In the genomic region with DNA sequence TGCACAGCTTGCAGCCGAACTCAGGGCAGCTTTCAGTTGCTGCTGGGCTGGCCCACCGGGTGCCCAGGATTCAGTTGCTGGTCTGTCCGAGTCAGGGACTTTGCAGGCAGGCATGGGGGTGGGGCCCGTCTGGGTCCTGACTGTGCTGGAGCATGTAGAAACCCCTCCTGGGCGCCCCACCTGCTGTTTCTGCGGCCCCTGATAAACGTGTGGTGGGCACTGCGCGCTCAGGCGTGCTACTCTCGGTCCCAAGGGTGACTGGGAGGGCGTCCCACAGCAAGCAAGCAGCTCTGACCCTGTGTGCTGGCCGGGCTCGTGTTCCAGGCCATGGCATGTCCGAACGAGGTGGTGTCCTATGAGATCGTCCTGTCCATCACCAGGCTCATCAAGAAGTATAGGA, we compare ENCODE assay signal across 23 cellular contexts. TPM values are rescaled to one million over a fixed set of nuclear protein-coding genes. Genes with fewer than 3 reads are reported as not detected.
DNase-seq lines count a peak whose midpoint lies in the region; ATAC-seq, FAIRE-seq and TF ChIP-seq lines count a peak whose summit lies in the region.
"Had no signal": no experiment of that assay in that cellular context is flagged by ENCODE, and none has a peak within 500 bp of the region (broad histone marks: within the 10 kb centered on the region; RNA-seq: fewer than 3 reads in every experiment).

No MANE protein-coding gene starts in this region.

- TF ChIP-seq RAD21 in K562 (CRISPR knock-in tag; conservative IDR thresholded peaks at IDR 0.05 in 1 of 2, IDR thresholded peaks at IDR 0.05 in 1 of 2): no peak

- TF ChIP-seq EP300 in K562 (IDR thresholded peaks at IDR 0.05; ENCODE audit: low read length) (no peak), tibial nerve (IDR thresholded peaks at IDR 0.05) (no peak)

- peak overlapping the region in 4 of 11 experiments; percentile 30 to 66 (median 52); a peak in 8 of 22 replicates for H3K27ac ChIP-seq in BLaER1 treated with 17β-estradiol and CSF1 and Interleukin-3, amounts not matched to agents 10 nM and 100 nM
- H3K27ac ChIP-seq in K562 (ENCODE audit: extremely low read depth, low read depth, low read length): no peak overlapping the region
- no peak overlapping the region for H3K27ac ChIP-seq in CD4-positive, alpha-beta memory T cell (ENCODE audit: low read depth, low read length)
- no peak overlapping the region for H3K27ac ChIP-seq in tibial nerve

- H3K27me3 ChIP-seq in BLaER1 treated with 17β-estradiol and CSF1 and Interleukin-3, amounts not matched to agents 10 nM and 100 nM: no peaks in the 10 kb centered on the region
- H3K27me3 ChIP-seq in K562 (ENCODE audit: control insufficient read depth in 2 of 2, insufficient read depth in 2 of 2, low read length in 2 of 2): no peaks in the 10 kb centered on the region
- no peaks in the 10 kb centered on the region for H3K27me3 ChIP-seq in CD4-positive, alpha-beta memory T cell (ENCODE audit: insufficient read depth, low read length)
- H3K27me3 ChIP-seq in tibial nerve: no peaks in the 10 kb centered on the region
- H3K27me3 ChIP-seq: BE2C had no signal

- H3K79me2 ChIP-seq in K562 (ENCODE audit: control insufficient read depth, insufficient read depth, low read length): no peaks in the 10 kb centered on the region

- H3K4me1 ChIP-seq in BLaER1 treated with 17β-estradiol and CSF1 and Interleukin-3, amounts not matched to agents 10 nM and 100 nM: peaks cover 29 to 95% (median 87%) of the 10 kb centered on the region in 10 experiments
- H3K4me1 ChIP-seq in K562 (replicated peaks in 1 of 2; ENCODE audit: control insufficient read depth in 2 of 2, insufficient read depth in 2 of 2, low read length in 2 of 2): peaks cover 0 to 34% of the 10 kb centered on the region in 2 experiments; a peak in 2 of 5 replicates
- H3K4me1 ChIP-seq in CD4-positive, alpha-beta memory T cell (ENCODE audit: insufficient read depth, low read length): no peaks in the 10 kb centered on the region
- H3K4me1 ChIP-seq in tibial nerve: peaks cover 0 to 18% (median 0%) of the 10 kb centered on the region in 4 donors
- H3K4me1 ChIP-seq: BE2C, Caco-2 had no signal

- no peaks in the 10 kb centered on the region for H3K36me3 Mint-ChIP-seq in glutamatergic neuron (ENCODE audit: unreplicated experiment)
- peaks cover 0 to 40% of the 10 kb centered on the region in 2 donors for H3K36me3 Mint-ChIP-seq in CD4-positive, alpha-beta memory T cell
- H3K36me3 Mint-ChIP-seq in mesothelial cell of epicardium: peaks cover 7% of the 10 kb centered on the region

- DNase-seq in K562 (ENCODE audit: extremely low read depth in 1 of 4, low spot score in 3 of 4): no peak
- no peak for DNase-seq in glutamatergic neuron
- no peak for DNase-seq in CD4-positive, alpha-beta memory T cell
- DNase-seq in mesothelial cell of epicardium (ENCODE audit: low spot score in 2 of 2, unreplicated experiment in 2 of 2): no peak
- DNase-seq in tibial nerve (ENCODE audit: low spot score in 2 of 2): no peak
- DNase-seq: 8988T; ACHN; BE2C; C1 segment of cervical spinal cord; Caco-2; Calu3; CD4-positive, CD25-positive, alpha-beta regulatory T cell; CD8-positive, alpha-beta T cell; DMS79 treated with DMSO at 0.1 percent for 48 hours; GF-D8 had no signal

- no peaks in the 10 kb centered on the region for H3K9me1 ChIP-seq in K562 (ENCODE audit: control insufficient read depth, insufficient read depth, low read length)

- in situ Hi-C loops in K562 (cut with MboI): no loop called here

- POLR2A ChIA-PET in K562 (lab: Yijun Ruan, JAX): interaction anchor here (1.1 kb wide), 1 partner anchor 10 kb away, joined by 3 read pairs; no protein-coding TSS in a partner anchor
- POLR2A ChIA-PET in CD4-positive, alpha-beta memory T cell (lab: Charles Lee; ENCODE audit: partially characterized antibody): no interaction called here

- ATAC-seq in K562: no peak
- ATAC-seq in HG03097 (IDR thresholded peaks at IDR 0.05; ENCODE audit: low FRiP score, unreplicated experiment): no peak
- ATAC-seq: CD8-positive, alpha-beta T cell had no signal

- no peak for TF ChIP-seq CTCF in K562 (IDR thresholded peaks at IDR 0.05 in 2 of 3, conservative IDR thresholded peaks at IDR 0.05 in 1 of 3; ENCODE audit: insufficient read depth in 2 of 3, low read depth in 1 of 3, low read length in 3 of 3)
- TF ChIP-seq CTCF in glutamatergic neuron (IDR thresholded peaks at IDR 0.05; ENCODE audit: partially characterized antibody, unreplicated experiment): no peak
- TF ChIP-seq CTCF in mesothelial cell of epicardium (IDR thresholded peaks at IDR 0.05; ENCODE audit: unreplicated experiment): no peak
- no peak for TF ChIP-seq CTCF in tibial nerve (IDR thresholded peaks at IDR 0.05)

- no peak overlapping the region for H3K27ac Mint-ChIP-seq in glutamatergic neuron (ENCODE audit: unreplicated experiment)
- H3K27ac Mint-ChIP-seq in CD4-positive, alpha-beta memory T cell: no peak overlapping the region
- no peak overlapping the region for H3K27ac Mint-ChIP-seq in mesothelial cell of epicardium
- H3K27ac Mint-ChIP-seq: CD4-positive, CD25-positive, alpha-beta regulatory T cell; CD8-positive, alpha-beta T cell had no signal

- FAIRE-seq in K562 (lab: Jason Lieb, UNC): no peak
- FAIRE-seq: A204.1, D721Med, G401.6, GM12891, GM19239 had no signal

- H3K4me1 Mint-ChIP-seq in glutamatergic neuron (ENCODE audit: low read depth, unreplicated experiment) (peaks cover 3% of the 10 kb centered on the region), mesothelial cell of epicardium (no peaks in the 10 kb centered on the region)
- peaks cover 0 to 3% (median 0%) of the 10 kb centered on the region in 4 donors for H3K4me1 Mint-ChIP-seq in CD4-positive, alpha-beta memory T cell
- H3K4me1 Mint-ChIP-seq: CD14-positive monocyte had no signal

- 74% methylated on average over 17 of the region's 17 CpGs for WGBS in K562 (ENCODE audit: insufficient coverage, low coverage, missing lambda C conversion rate)
- 88% methylated on average over 15 to 16 of the region's 17 CpGs for WGBS in tibial nerve, 2 donors

- no peak overlapping the region for H2AFZ ChIP-seq in K562 (ENCODE audit: low read depth, low read length)

- no peak overlapping the region for H3K4me3 ChIP-seq in BLaER1 treated with 17β-estradiol and CSF1 and Interleukin-3, amounts not matched to agents 10 nM and 100 nM
- H3K4me3 ChIP-seq in K562 (no peak overlapping the region), tibial nerve (no peak overlapping the region)
- H3K4me3 ChIP-seq in CD4-positive, alpha-beta memory T cell (ENCODE audit: low read length in 2 of 2): no peak overlapping the region

- no peaks in the 10 kb centered on the region for H3K9me3 ChIP-seq in BLaER1 treated with 17β-estradiol and CSF1 and Interleukin-3, amounts not matched to agents 10 nM and 100 nM (replicated peaks in 1 of 11)
- H3K9me3 ChIP-seq in K562 (replicated peaks; ENCODE audit: control insufficient read depth, insufficient read depth, low read depth, low read length): no peaks in the 10 kb centered on the region
- H3K9me3 ChIP-seq in CD4-positive, alpha-beta memory T cell (ENCODE audit: control insufficient read depth in 1 of 2, low read length in 2 of 2): no peaks in the 10 kb centered on the region
- no peaks in the 10 kb centered on the region for H3K9me3 ChIP-seq in tibial nerve
- H3K9me3 ChIP-seq: BE2C, Caco-2 had no signal

- H3K4me3 Mint-ChIP-seq in glutamatergic neuron (ENCODE audit: unreplicated experiment) (peak overlapping the region; percentile 38), mesothelial cell of epicardium (no peak overlapping the region)
- H3K4me3 Mint-ChIP-seq in CD4-positive, alpha-beta memory T cell: no peak overlapping the region
- H3K4me3 Mint-ChIP-seq: CD14-positive monocyte; CD4-positive, CD25-positive, alpha-beta regulatory T cell; CD8-positive, alpha-beta T cell had no signal

- peak overlapping the region; percentile 19 to 97 (median 85); a peak in 18 of 22 replicates for H3K4me2 ChIP-seq in BLaER1 treated with 17β-estradiol and CSF1 and Interleukin-3, amounts not matched to agents 10 nM and 100 nM
- no peak overlapping the region for H3K4me2 ChIP-seq in K562 (ENCODE audit: insufficient read depth, low read length)

- H3K9me3 Mint-ChIP-seq in glutamatergic neuron (ENCODE audit: unreplicated experiment): peaks cover 13% of the 10 kb centered on the region
- H3K9me3 Mint-ChIP-seq in CD4-positive, alpha-beta memory T cell: no peaks in the 10 kb centered on the region
- H3K9me3 Mint-ChIP-seq in mesothelial cell of epicardium: no peaks in the 10 kb centered on the region
- H3K9me3 Mint-ChIP-seq: CD14-positive monocyte; CD4-positive, CD25-positive, alpha-beta regulatory T cell; CD8-positive, alpha-beta T cell had no signal

- TF ChIP-seq POLR2A in K562 (conservative IDR thresholded peaks at IDR 0.05) (no peak), tibial nerve (IDR thresholded peaks at IDR 0.05) (no peak)

- intact Hi-C loops in K562 (cut with micrococcal nuclease): no loop called here
- intact Hi-C loops in CD4-positive, alpha-beta memory T cell (cut with micrococcal nuclease): no loop called here

- peaks cover 7 to 88% (median 62%) of the 10 kb centered on the region in 11 experiments; a peak in 19 of 22 replicates for H4K20me1 ChIP-seq in BLaER1 treated with 17β-estradiol and CSF1 and Interleukin-3, amounts not matched to agents 10 nM and 100 nM
- no peaks in the 10 kb centered on the region for H4K20me1 ChIP-seq in K562 (replicated peaks; ENCODE audit: control insufficient read depth, insufficient read depth, low read length)

- peak overlapping the region in 7 of 11 experiments; percentile 20 to 67 (median 41); a peak in 7 of 22 replicates for H3K9ac ChIP-seq in BLaER1 treated with 17β-estradiol and CSF1 and Interleukin-3, amounts not matched to agents 10 nM and 100 nM
- H3K9ac ChIP-seq in K562 (ENCODE audit: insufficient read depth in 1 of 2, low read depth in 2 of 2, low read length in 2 of 2): peak overlapping the region in 1 of 2 experiments; percentile 28; a peak in 1 of 4 replicates

- BruUV-seq in K562 (replicated peaks; lab: Mats Ljungman, UMichigan): no TSS peak

- CTCF ChIA-PET in K562 (lab: Yijun Ruan, JAX; ENCODE audit: low intra/inter-chr PET ratio): no interaction called here
- CTCF ChIA-PET in CD4-positive, alpha-beta memory T cell (lab: Charles Lee; ENCODE audit: partially characterized antibody): no interaction called here

- H3K27me3 Mint-ChIP-seq in glutamatergic neuron (ENCODE audit: unreplicated experiment): peaks cover 7% of the 10 kb centered on the region
- H3K27me3 Mint-ChIP-seq in CD4-positive, alpha-beta memory T cell: no peaks in the 10 kb centered on the region
- no peaks in the 10 kb centered on the region for H3K27me3 Mint-ChIP-seq in mesothelial cell of epicardium (ENCODE audit: low read depth)
- H3K27me3 Mint-ChIP-seq: CD4-positive, CD25-positive, alpha-beta regulatory T cell had no signal

- H3K36me3 ChIP-seq in BLaER1 treated with 17β-estradiol and CSF1 and Interleukin-3, amounts not matched to agents 10 nM and 100 nM: peaks cover 22 to 61% (median 45%) of the 10 kb centered on the region in 11 experiments
- H3K36me3 ChIP-seq in K562 (ENCODE audit: control insufficient read depth, insufficient read depth, low read length) (peaks cover 27% of the 10 kb centered on the region; the same call in 1 of the 3 replicates), tibial nerve (peaks cover 0 to 93% (median 5%) of the 10 kb centered on the region in 3 donors)
- H3K36me3 ChIP-seq in CD4-positive, alpha-beta memory T cell (ENCODE audit: insufficient read depth, low read length): peaks cover 12% of the 10 kb centered on the region

RNA-seq across cellular contexts. Expression of gene TSC2, which starts 12.6 kb away (rescaled TPM):
- 274 and 710 TPM in 2 replicates for total RNA-seq in K562 (2011; cell fraction: chromatin; rRNA removed; ENCODE audit: low replicate concordance)
- total RNA-seq in K562 (2011; cell fraction: nucleolus; rRNA removed): 311 and 338 TPM in 2 replicates
- total RNA-seq in K562 (2011; cell fraction: nucleoplasm; rRNA removed): 244 and 254 TPM in 2 replicates
- 20.3 and 28.1 TPM in 2 replicates for total RNA-seq in K562 (2014; rRNA removed)
- total RNA-seq in K562 (2014; rRNA removed; fragmentation: Illumina TruSeq; extraction: Trizol): 15.0 and 20.1 TPM in 2 replicates
- 16.6 and 19.6 TPM in 2 replicates for total RNA-seq in K562 (2015; rRNA removed; fragmentation: Illumina TruSeq; extraction: Trizol)
- total RNA-seq in K562 (2021): 65.8 and 68.1 TPM in 2 replicates
- 15.5 and 35.5 TPM in 2 replicates for polyA plus RNA-seq in K562 (2011; rRNA removed)
- polyA plus RNA-seq in K562 (2011; cell fraction: cytosol; rRNA removed): 21.9 and 33.6 TPM in 2 replicates
- polyA plus RNA-seq in K562 (2011; cell fraction: nucleus; rRNA removed): 157 and 220 TPM in 2 replicates
- 46.9 and 75.1 TPM in 2 replicates for polyA plus RNA-seq in K562 (2012)
- polyA plus RNA-seq in K562 (2014; fragmentation: Illumina TruSeq; extraction: Trizol): 27.8 and 35.8 TPM in 2 replicates
- polyA plus RNA-seq in K562 (2014; fragmentation: Nextera tagmentation; extraction: Ambion mirVana): 1 to 10 TPM; 1.3 to 2.3 TPM
- polyA plus RNA-seq in K562 (2014; rRNA removed): 32.0 and 35.2 TPM in 2 replicates
- 41.8 and 43.8 TPM in 2 replicates for polyA minus RNA-seq in K562 (2011; rRNA and poly(A)+ RNA removed)
- 49.2 and 80.8 TPM in 2 replicates for polyA minus RNA-seq in K562 (2011; cell fraction: cytosol; rRNA and poly(A)+ RNA removed)
- 48.9 and 58.8 TPM in 2 replicates for polyA minus RNA-seq in K562 (2011; cell fraction: nucleus; rRNA and poly(A)+ RNA removed)
- total RNA-seq in glutamatergic neuron (ENCODE audit: unreplicated experiment): 215 TPM
- 100 to 1,000 TPM; 157 to 177 TPM for total RNA-seq in CD4-positive, alpha-beta memory T cell
- polyA plus RNA-seq in CD4-positive, alpha-beta memory T cell: 10 to 100 TPM; 20.7 to 50.8 TPM
- 242 to 250 TPM (median 243 TPM) in 3 replicates for total RNA-seq in mesothelial cell of epicardium
- total RNA-seq in tibial nerve: 100 to 1,000 TPM in 2 of 4 donors, 10 to 100 TPM in 2; 75.4 to 507 (median 111) TPM

RNA-seq across cellular contexts. Expression of gene NTHL1, which starts 12.7 kb away (rescaled TPM):
- total RNA-seq in K562 (2011; cell fraction: chromatin; rRNA removed; ENCODE audit: low replicate concordance): 7.3 and 19.8 TPM in 2 replicates
- total RNA-seq in K562 (2011; cell fraction: nucleolus; rRNA removed): 25.7 and 29.0 TPM in 2 replicates
- total RNA-seq in K562 (2011; cell fraction: nucleoplasm; rRNA removed): 12.0 and 20.0 TPM in 2 replicates
- total RNA-seq in K562 (2014; rRNA removed) (58.8 and 76.7 TPM in 2 replicates), K562 (2014; rRNA removed; fragmentation: Illumina TruSeq; extraction: Trizol) (3.6 and 6.7 TPM in 2 replicates), K562 (2015; rRNA removed; fragmentation: Illumina TruSeq; extraction: Trizol) (27.9 and 30.6 TPM in 2 replicates), K562 (2021) (43.5 and 54.2 TPM in 2 replicates), glutamatergic neuron (ENCODE audit: unreplicated experiment) (194 TPM), mesothelial cell of epicardium (27.6 to 31.1 TPM (median 29.7 TPM) in 3 replicates), tibial nerve (10 to 100 TPM; 22.8 to 56.7 (median 28.1) TPM)
- polyA plus RNA-seq in K562 (2011; rRNA removed) (17.6 and 27.0 TPM in 2 replicates), K562 (2014; fragmentation: Illumina TruSeq; extraction: Trizol) (11.4 and 20.2 TPM in 2 replicates), K562 (2014; fragmentation: Nextera tagmentation; extraction: Ambion mirVana) (1 to 10 TPM; 1.1 to 4.7 TPM), K562 (2014; rRNA removed) (45.0 and 52.8 TPM in 2 replicates)
- 49.2 and 100 TPM in 2 replicates for polyA plus RNA-seq in K562 (2011; cell fraction: cytosol; rRNA removed)
- 20.3 and 30.8 TPM in 2 replicates for polyA plus RNA-seq in K562 (2011; cell fraction: nucleus; rRNA removed)
- polyA plus RNA-seq in K562 (2012): 27.8 and 29.2 TPM in 2 replicates
- polyA minus RNA-seq in K562 (2011; rRNA and poly(A)+ RNA removed): 5.4 and 8.8 TPM in 2 replicates
- 14.4 and 19.7 TPM in 2 replicates for polyA minus RNA-seq in K562 (2011; cell fraction: cytosol; rRNA and poly(A)+ RNA removed)
- 7.1 TPM in 2 replicates for polyA minus RNA-seq in K562 (2011; cell fraction: nucleus; rRNA and poly(A)+ RNA removed)
- total RNA-seq in CD4-positive, alpha-beta memory T cell: 10 to 100 TPM in 1 of 2 experiments, 1 to 10 TPM in 1; 9.3 to 12.0 TPM
- 10 to 100 TPM; 13.5 to 20.1 TPM for polyA plus RNA-seq in CD4-positive, alpha-beta memory T cell

RNA-seq across cellular contexts. Expression of gene NHERF2, which starts 33.6 kb away (rescaled TPM):
- 6.2 and 27.3 TPM in 2 replicates for total RNA-seq in K562 (2011; cell fraction: chromatin; rRNA removed; ENCODE audit: low replicate concordance)
- 16.4 and 21.7 TPM in 2 replicates for total RNA-seq in K562 (2011; cell fraction: nucleolus; rRNA removed)
- 7.1 and 12.7 TPM in 2 replicates for total RNA-seq in K562 (2011; cell fraction: nucleoplasm; rRNA removed)
- total RNA-seq in K562 (2014; rRNA removed) (23.4 and 34.2 TPM in 2 replicates), K562 (2014; rRNA removed; fragmentation: Illumina TruSeq; extraction: Trizol) (2.0 and 2.6 TPM in 2 replicates), K562 (2015; rRNA removed; fragmentation: Illumina TruSeq; extraction: Trizol) (11.2 and 12.9 TPM in 2 replicates), K562 (2021) (42.0 and 44.1 TPM in 2 replicates), glutamatergic neuron (ENCODE audit: unreplicated experiment) (22.3 TPM), mesothelial cell of epicardium (48.1 to 55.1 TPM (median 51.3 TPM) in 3 replicates), tibial nerve (10 to 100 TPM; 54.7 to 83.1 (median 64.9) TPM)
- polyA plus RNA-seq in K562 (2011; rRNA removed) (12.5 and 16.4 TPM in 2 replicates), K562 (2014; fragmentation: Illumina TruSeq; extraction: Trizol) (8.5 and 24.9 TPM in 2 replicates), K562 (2014; fragmentation: Nextera tagmentation; extraction: Ambion mirVana) (under 1 TPM; 0.15 to 0.38 TPM), K562 (2014; rRNA removed) (29.4 and 29.5 TPM in 2 replicates)
- polyA plus RNA-seq in K562 (2011; cell fraction: cytosol; rRNA removed): 20.6 and 61.9 TPM in 2 replicates
- 19.3 and 38.5 TPM in 2 replicates for polyA plus RNA-seq in K562 (2011; cell fraction: nucleus; rRNA removed)
- 22.8 and 27.9 TPM in 2 replicates for polyA plus RNA-seq in K562 (2012)
- polyA minus RNA-seq in K562 (2011; rRNA and poly(A)+ RNA removed): 2.7 and 6.3 TPM in 2 replicates
- polyA minus RNA-seq in K562 (2011; cell fraction: cytosol; rRNA and poly(A)+ RNA removed): 21.2 and 23.6 TPM in 2 replicates
- 7.3 and 8.8 TPM in 2 replicates for polyA minus RNA-seq in K562 (2011; cell fraction: nucleus; rRNA and poly(A)+ RNA removed)
- total RNA-seq in CD4-positive, alpha-beta memory T cell: 1 to 10 TPM; 1.7 to 2.1 TPM
- under 1 TPM; 0.16 to 0.40 TPM for polyA plus RNA-seq in CD4-positive, alpha-beta memory T cell

RNA-seq across cellular contexts. Expression of gene NPW, which starts 40.8 kb away (rescaled TPM):
- 1.9 TPM in 1 of 2 replicates, not detected in the other for total RNA-seq in K562 (2011; cell fraction: chromatin; rRNA removed; ENCODE audit: low replicate concordance)
- total RNA-seq in K562 (2011; cell fraction: nucleolus; rRNA removed): 7.1 and 10.2 TPM in 2 replicates
- total RNA-seq in K562 (2011; cell fraction: nucleoplasm; rRNA removed): 1.8 and 2.1 TPM in 2 replicates
- total RNA-seq in K562 (2014; rRNA removed) (2.6 and 4.2 TPM in 2 replicates), K562 (2014; rRNA removed; fragmentation: Illumina TruSeq; extraction: Trizol) (not detected in 2 replicates), K562 (2015; rRNA removed; fragmentation: Illumina TruSeq; extraction: Trizol) (0.14 and 0.23 TPM in 2 replicates), K562 (2021) (3.1 and 4.6 TPM in 2 replicates), glutamatergic neuron (ENCODE audit: unreplicated experiment) (0.91 TPM), mesothelial cell of epicardium (14.0 to 16.1 TPM (median 15.4 TPM) in 3 replicates), tibial nerve (1 to 10 TPM in 2 of 4 donors, not detected in 2; 3.0 to 3.1 TPM)
- polyA plus RNA-seq in K562 (2011; rRNA removed) (0.31 and 0.32 TPM in 2 replicates), K562 (2014; fragmentation: Illumina TruSeq; extraction: Trizol) (not detected in 2 replicates), K562 (2014; fragmentation: Nextera tagmentation; extraction: Ambion mirVana) (not detected), K562 (2014; rRNA removed) (0.85 and 4.0 TPM in 2 replicates)
- polyA plus RNA-seq in K562 (2011; cell fraction: cytosol; rRNA removed): 0.90 and 6.1 TPM in 2 replicates
- polyA plus RNA-seq in K562 (2011; cell fraction: nucleus; rRNA removed): 0.66 and 1.5 TPM in 2 replicates
- polyA plus RNA-seq in K562 (2012): 1.6 and 1.8 TPM in 2 replicates
- polyA minus RNA-seq in K562 (2011; rRNA and poly(A)+ RNA removed): not detected in 2 replicates
- 1.4 and 2.0 TPM in 2 replicates for polyA minus RNA-seq in K562 (2011; cell fraction: cytosol; rRNA and poly(A)+ RNA removed)
- polyA minus RNA-seq in K562 (2011; cell fraction: nucleus; rRNA and poly(A)+ RNA removed): 0.67 and 1.3 TPM in 2 replicates
- total RNA-seq in CD4-positive, alpha-beta memory T cell: not detected
- not detected for polyA plus RNA-seq in CD4-positive, alpha-beta memory T cell
- total RNA-seq: CD4-positive, CD25-positive, alpha-beta regulatory T cell; CD8-positive, alpha-beta T cell had no signal
- polyA plus RNA-seq: CD14-positive monocyte; CD4-positive, CD25-positive, alpha-beta regulatory T cell had no signal

RNA-seq across cellular contexts. Expression of gene ZNF598, which starts 50.7 kb away (rescaled TPM):
- total RNA-seq in K562 (2011; cell fraction: chromatin; rRNA removed; ENCODE audit: low replicate concordance): 32.9 and 115 TPM in 2 replicates
- 90.6 and 99.4 TPM in 2 replicates for total RNA-seq in K562 (2011; cell fraction: nucleolus; rRNA removed)
- total RNA-seq in K562 (2011; cell fraction: nucleoplasm; rRNA removed): 37.9 and 42.6 TPM in 2 replicates
- total RNA-seq in K562 (2014; rRNA removed): 39.7 and 50.2 TPM in 2 replicates
- total RNA-seq in K562 (2014; rRNA removed; fragmentation: Illumina TruSeq; extraction: Trizol): 9.7 and 11.1 TPM in 2 replicates
- total RNA-seq in K562 (2015; rRNA removed; fragmentation: Illumina TruSeq; extraction: Trizol): 29.6 and 33.6 TPM in 2 replicates
- 114 and 115 TPM in 2 replicates for total RNA-seq in K562 (2021)
- 17.1 and 28.0 TPM in 2 replicates for polyA plus RNA-seq in K562 (2011; rRNA removed)
- polyA plus RNA-seq in K562 (2011; cell fraction: cytosol; rRNA removed): 35.0 and 75.6 TPM in 2 replicates
- polyA plus RNA-seq in K562 (2011; cell fraction: nucleus; rRNA removed): 103 and 165 TPM in 2 replicates
- polyA plus RNA-seq in K562 (2012): 40.3 and 76.1 TPM in 2 replicates
- 30.3 and 61.9 TPM in 2 replicates for polyA plus RNA-seq in K562 (2014; fragmentation: Illumina TruSeq; extraction: Trizol)
- polyA plus RNA-seq in K562 (2014; fragmentation: Nextera tagmentation; extraction: Ambion mirVana): under 1 TPM; 0.11 to 0.39 TPM
- 77.4 and 97.5 TPM in 2 replicates for polyA plus RNA-seq in K562 (2014; rRNA removed)
- 6.6 and 10.0 TPM in 2 replicates for polyA minus RNA-seq in K562 (2011; rRNA and poly(A)+ RNA removed)
- 41.5 and 59.8 TPM in 2 replicates for polyA minus RNA-seq in K562 (2011; cell fraction: cytosol; rRNA and poly(A)+ RNA removed)
- polyA minus RNA-seq in K562 (2011; cell fraction: nucleus; rRNA and poly(A)+ RNA removed): 23.7 and 27.3 TPM in 2 replicates
- total RNA-seq in glutamatergic neuron (ENCODE audit: unreplicated experiment): 90.4 TPM
- total RNA-seq in CD4-positive, alpha-beta memory T cell: 10 to 100 TPM; 48.5 to 49.8 TPM
- polyA plus RNA-seq in CD4-positive, alpha-beta memory T cell: 10 to 100 TPM in 1 of 2 donors, 1 to 10 TPM in 1; 3.1 to 10.0 TPM
- 50.6 to 52.7 TPM (median 52.7 TPM) in 3 replicates for total RNA-seq in mesothelial cell of epicardium
- total RNA-seq in tibial nerve: 10 to 100 TPM; 37.0 to 83.1 (median 49.2) TPM
